Comparison of ENCODE assay signal across 19 cellular contexts in genomic region chr18:22285299-22286140, GRCh38.
DNase-seq lines count a peak whose midpoint lies in the region; ATAC-seq, FAIRE-seq and TF ChIP-seq lines count a peak whose summit lies in the region.
"Had no signal": no experiment of that assay in that cellular context is flagged by ENCODE, and none has a peak within 500 bp of the region (broad histone marks: within the 10 kb centered on the region; RNA-seq: fewer than 3 reads in every experiment).

No MANE protein-coding gene starts in this region.

- H3K79me2 ChIP-seq in HepG2 (ENCODE audit: insufficient read depth, low read length): no peaks in the 10 kb centered on the region

- peak; percentile 52 for DNase-seq in AG10803 (ENCODE audit: low read depth)
- DNase-seq in HT-29 (ENCODE audit: low spot score): peak; percentile 26
- DNase-seq in breast epithelium (ENCODE audit: low spot score in 2 of 2): no peak
- peak; percentile 47 for DNase-seq in HepG2 (ENCODE audit: low spot score)
- no peak for DNase-seq in NCI-H1105 (lab: John Stamatoyannopoulos, UW)
- DNase-seq in activated naive CD4-positive, alpha-beta T cell treated with anti-CD3 and anti-CD28 coated beads, Interleukin-2, amount 50 U/mL, for 16 hours: no peak
- DNase-seq: activated CD4-positive, alpha-beta memory T cell treated with anti-CD3 and anti-CD28 coated beads, Interleukin-2, amount 10 ng/mL, durations not matched to agents 7 days and 5 days; activated T-cell treated with anti-CD3 and anti-CD28 coated beads, Interleukin-2, amount 50 U/mL, for 4 hours; caudate nucleus; effector CD8-positive, alpha-beta T cell; left colon; NCI-H1436; NCI-H82; occipital lobe; sigmoid colon; stimulated activated CD4-positive, alpha-beta T cell treated with anti-CD3 and anti-CD28 coated beads, Interleukin-2, amount 100 ng/mL, for 24 hours; WERI-Rb-1 had no signal

- H3K4me1 ChIP-seq in breast epithelium: peaks cover 0 to 11% of the 10 kb centered on the region in 2 donors
- peaks cover 30% of the 10 kb centered on the region for H3K4me1 ChIP-seq in HepG2 (ENCODE audit: insufficient read depth, low read length)
- H3K4me1 ChIP-seq: sigmoid colon had no signal

- ATAC-seq in HepG2: no peak
- ATAC-seq in HG03025 (IDR thresholded peaks at IDR 0.05; ENCODE audit: low FRiP score, unreplicated experiment): no peak
- ATAC-seq in HG03108 (IDR thresholded peaks at IDR 0.05; ENCODE audit: unreplicated experiment): no peak
- ATAC-seq: activated T-cell treated with anti-CD3 and anti-CD28 coated beads, Interleukin-2, amount 50 U/mL, for 4 hours had no signal

- no peaks in the 10 kb centered on the region for H3K27me3 ChIP-seq in breast epithelium
- H3K27me3 ChIP-seq in HepG2 (ENCODE audit: control insufficient read depth in 1 of 2, insufficient read depth in 2 of 2, low read length in 2 of 2): no peaks in the 10 kb centered on the region; a peak in 1 of 5 replicates
- H3K27me3 ChIP-seq: sigmoid colon had no signal

- intact Hi-C loops in breast epithelium (cut with DNase I; ENCODE audit: low total_unique reads) (no loop called here), HepG2 (cut with micrococcal nuclease; ENCODE audit: unreplicated experiment) (loop anchor here (10.0 kb wide), 1 partner anchor 111 kb away; no protein-coding TSS in a partner anchor)

- H3K4me2 ChIP-seq in HepG2 (ENCODE audit: low read depth, low read length): no peak overlapping the region

- no peak for TF ChIP-seq RAD21 in HepG2 (CRISPR knock-in tag; IDR thresholded peaks at IDR 0.05)

- TF ChIP-seq CTCF in AG10803 (conservative IDR thresholded peaks at IDR 0.05; ENCODE audit: low read length) (no peak), breast epithelium (IDR thresholded peaks at IDR 0.05) (no peak), HepG2 (CRISPR knock-in tag; IDR thresholded peaks at IDR 0.05) (no peak)

- 52% methylated on average over 3 of the region's 3 CpGs for WGBS in HepG2 (ENCODE audit: low lambda C conversion rate)

- H3K4me3 ChIP-seq in AG10803 (ENCODE audit: low read length) (no peak overlapping the region), breast epithelium (no peak overlapping the region), HepG2 (replicated peaks in 1 of 3; ENCODE audit: insufficient read depth in 1 of 3, low read depth in 2 of 3, low read length in 3 of 3) (no peak overlapping the region)
- H3K4me3 ChIP-seq: sigmoid colon had no signal

- no peak overlapping the region for H3K9ac ChIP-seq in HepG2 (ENCODE audit: insufficient read depth, low read depth, low read length)

- TF ChIP-seq POLR2A in breast epithelium (IDR thresholded peaks at IDR 0.05): no peak
- TF ChIP-seq POLR2A in HepG2 (IDR thresholded peaks at IDR 0.05; ENCODE audit: insufficient read depth in 1 of 2, low read depth in 2 of 2, low read length in 2 of 2): no peak

- BruUV-seq in HepG2 (replicated peaks; lab: Mats Ljungman, UMichigan): no TSS peak

- no peak overlapping the region for H2AFZ ChIP-seq in HepG2 (ENCODE audit: low read length)

- TF ChIP-seq EP300 in HepG2 (IDR thresholded peaks at IDR 0.05; ENCODE audit: low read depth in 2 of 2, low read length in 2 of 2) (no peak), HepG2 (CRISPR knock-in tag; IDR thresholded peaks at IDR 0.05; ENCODE audit: borderline replicate concordance) (no peak)

- H3K9me3 ChIP-seq in breast epithelium (no peaks in the 10 kb centered on the region), HepG2 (ENCODE audit: low read length) (no peaks in the 10 kb centered on the region)

- H3K27ac ChIP-seq in breast epithelium (peak overlapping the region; percentile 56 to 57), HepG2 (ENCODE audit: extremely low read length, insufficient read depth, low read length) (no peak overlapping the region)
- H3K27ac ChIP-seq: WERI-Rb-1 had no signal

- CTCF ChIA-PET in HepG2 (lab: Yijun Ruan, JAX; ENCODE audit: low intra/inter-chr PET ratio, low total read pairs): no interaction called here

- POLR2A ChIA-PET in HepG2 (lab: Yijun Ruan, JAX): no interaction called here

- no peaks in the 10 kb centered on the region for H3K36me3 ChIP-seq in breast epithelium
- no peaks in the 10 kb centered on the region for H3K36me3 ChIP-seq in HepG2 (replicated peaks in 1 of 2; ENCODE audit: control insufficient read depth in 1 of 2, insufficient read depth in 2 of 2, low read length in 2 of 2)
- H3K36me3 ChIP-seq: sigmoid colon, WERI-Rb-1 had no signal

- FAIRE-seq in HepG2 (lab: Jason Lieb, UNC): no peak

- in situ Hi-C loops in HepG2 (cut with HindIII; ENCODE audit: extremely low pct_ligation_motif_present, low pct_unique_long_range_greater_than_20kb): no loop called here

- no peaks in the 10 kb centered on the region for H4K20me1 ChIP-seq in HepG2 (ENCODE audit: insufficient read depth, low read length)

TF ChIP-seq in HepG2, 621 proteins besides CTCF, POLR2A, EP300 and RAD21:
- no peak for TF ChIP-seq STAT5B (CRISPR knock-in tag; IDR thresholded peaks at IDR 0.05)
- TF ChIP-seq SOX6 (IDR thresholded peaks at IDR 0.05): no peak
- TF ChIP-seq SOX6 (CRISPR knock-in tag; IDR thresholded peaks at IDR 0.05): no peak
- 0 out of 2 replicates have a peak, but pooled peaks have one; percentile 26 for TF ChIP-seq CEBPG (CRISPR knock-in tag; IDR thresholded peaks at IDR 0.05)

Comparison
In these comparisons a context has a peak if more than half of its experiments do, and no peak if none do; other contexts are left out.
1. DNase-seq: peak in AG10803 (single experiment), HT-29 (single experiment) and HepG2 (single experiment); none in breast epithelium (0 of 2), NCI-H1105 (single experiment) and activated naive CD4-positive, alpha-beta T cell treated with anti-CD3 and anti-CD28 coated beads, Interleukin-2, amount 50 U/mL, for 16 hours (single experiment).